Comparison of ENCODE assay signal across 22 cellular contexts in the genomic region with DNA sequence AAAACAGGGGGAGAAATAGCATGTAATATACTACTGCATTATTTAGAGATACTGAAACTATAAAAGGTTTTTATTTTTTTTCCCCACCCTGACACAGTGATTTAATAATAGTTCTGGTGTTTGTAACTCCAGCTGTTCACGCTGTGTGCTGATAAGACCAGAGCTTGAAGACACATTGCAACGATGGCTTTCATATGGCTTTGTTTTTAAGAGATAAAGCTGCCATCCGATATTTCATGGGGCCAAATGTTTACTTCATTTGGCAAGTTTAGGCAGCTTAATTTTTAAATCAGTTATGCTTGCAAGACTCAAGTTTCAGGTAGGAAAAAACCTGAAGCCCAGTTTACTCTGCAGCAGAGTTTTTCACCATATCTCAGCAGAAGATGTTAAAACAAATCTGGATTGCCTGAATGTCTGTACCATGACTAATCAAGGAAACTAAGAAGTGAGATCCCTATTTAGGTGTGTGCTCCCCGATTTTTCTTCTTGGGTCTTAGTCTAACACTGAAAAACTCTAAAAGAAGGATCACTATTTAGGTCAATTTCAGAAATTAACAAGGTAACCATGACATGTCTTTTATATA.
DNase-seq lines count a peak whose midpoint lies in the region; ATAC-seq, FAIRE-seq and TF ChIP-seq lines count a peak whose summit lies in the region.
"Had no signal": no experiment of that assay in that cellular context is flagged by ENCODE, and none has a peak within 500 bp of the region (broad histone marks: within the 10 kb centered on the region; RNA-seq: fewer than 3 reads in every experiment).

No MANE protein-coding gene starts in this region.

- peak; percentile 49 for TF ChIP-seq EP300 in K562 (IDR thresholded peaks at IDR 0.05; ENCODE audit: low read length)

- H3K9me2 ChIP-seq in hepatocyte (replicated peaks; ENCODE audit: insufficient read depth), result no peaks in the 10 kb centered on the region

- TF ChIP-seq POLR2A in K562 (conservative IDR thresholded peaks at IDR 0.05), result no peak

- no peaks in the 10 kb centered on the region for H4K20me1 ChIP-seq in K562 (replicated peaks; ENCODE audit: control insufficient read depth, insufficient read depth, low read length)
- H4K20me1 ChIP-seq in hepatocyte (ENCODE audit: insufficient read depth, poor library complexity, severe bottlenecking), result no peaks in the 10 kb centered on the region

- no peak overlapping the region for H3K9ac ChIP-seq in K562 (ENCODE audit: insufficient read depth in 1 of 2, low read depth in 2 of 2, low read length in 2 of 2)

- in situ Hi-C loops in K562 (cut with MboI), result no loop called here

- POLR2A ChIA-PET in K562 (lab: Yijun Ruan, JAX), result no interaction called here

- TF ChIP-seq RAD21 in K562 (CRISPR knock-in tag; conservative IDR thresholded peaks at IDR 0.05 in 1 of 2, IDR thresholded peaks at IDR 0.05 in 1 of 2), result no peak

- WGBS in K562 (ENCODE audit: insufficient coverage, low coverage, missing lambda C conversion rate), result 0% methylated on average over 3 of the region's 4 CpGs
- 34% methylated on average over 4 of the region's 4 CpGs for WGBS in hepatocyte (ENCODE audit: low lambda C conversion rate, missing lambda C conversion rate)

- no peak for TF ChIP-seq CTCF in K562 (IDR thresholded peaks at IDR 0.05 in 2 of 3, conservative IDR thresholded peaks at IDR 0.05 in 1 of 3; ENCODE audit: insufficient read depth in 2 of 3, low read depth in 1 of 3, low read length in 3 of 3)
- no peak for TF ChIP-seq CTCF in hepatocyte (IDR thresholded peaks at IDR 0.05; ENCODE audit: poor library complexity)
- TF ChIP-seq CTCF in upper lobe of right lung (IDR thresholded peaks at IDR 0.05), result no peak

- no peaks in the 10 kb centered on the region for H3K27me3 ChIP-seq in K562 (ENCODE audit: control insufficient read depth in 2 of 2, insufficient read depth in 2 of 2, low read length in 2 of 2)
- no peaks in the 10 kb centered on the region for H3K27me3 ChIP-seq in hepatocyte
- H3K27me3 ChIP-seq in upper lobe of right lung, result no peaks in the 10 kb centered on the region

- no peak overlapping the region for H3K4me2 ChIP-seq in K562 (ENCODE audit: insufficient read depth, low read length)
- peak overlapping the region; percentile 20 for H3K4me2 ChIP-seq in hepatocyte

- intact Hi-C loops in K562 (cut with micrococcal nuclease), result no loop called here
- intact Hi-C loops in upper lobe of right lung (cut with DNase I), result no loop called here

- H2AFZ ChIP-seq in K562 (ENCODE audit: low read depth, low read length) (no peak overlapping the region), hepatocyte (no peak overlapping the region)

- H3K27ac ChIP-seq in K562 (ENCODE audit: extremely low read depth, low read depth, low read length) (no peak overlapping the region), hepatocyte (no peak overlapping the region), upper lobe of right lung (no peak overlapping the region)
- H3K27ac ChIP-seq: C4-2B, coronary artery, thoracic aorta had no signal

- H3K79me2 ChIP-seq in K562 (ENCODE audit: control insufficient read depth, insufficient read depth, low read length), result no peaks in the 10 kb centered on the region
- no peaks in the 10 kb centered on the region for H3K79me2 ChIP-seq in hepatocyte

- H3K36me3 ChIP-seq in K562 (ENCODE audit: control insufficient read depth, insufficient read depth, low read length), result no peaks in the 10 kb centered on the region
- H3K36me3 ChIP-seq in hepatocyte (replicated peaks; ENCODE audit: insufficient read depth, low read depth), result no peaks in the 10 kb centered on the region
- H3K36me3 ChIP-seq in upper lobe of right lung, result no peaks in the 10 kb centered on the region
- H3K36me3 ChIP-seq: thoracic aorta had no signal

- DNase-seq in CMK (ENCODE audit: low read depth), result peak; percentile 45
- DNase-seq in NCI-H2171 (lab: John Stamatoyannopoulos, UW), result peak; percentile 88
- DNase-seq in K562 (ENCODE audit: extremely low read depth in 1 of 4, low spot score in 3 of 4), result peak in 3 of 4 experiments; percentile 7 to 38 (median 12)
- peak; percentile 6 for DNase-seq in hepatocyte (ENCODE audit: low spot score)
- DNase-seq in DMS79 treated with DMSO at 0.1 percent for 48 hours (lab: John Stamatoyannopoulos, UW), result no peak
- no peak for DNase-seq in SKM-1 treated with dmso at 0.1 percent for 144 hours (lab: John Stamatoyannopoulos, UW; ENCODE audit: unreplicated experiment)
- no peak for DNase-seq in upper lobe of right lung
- DNase-seq: ACHN; activated B cell treated with CpG ODN at 0.5 μM for 24 hours; activated CD8-positive, alpha-beta T cell treated with anti-CD3 and anti-CD28 coated beads for 36 hours; activated naive CD4-positive, alpha-beta T cell treated with anti-CD3 and anti-CD28 coated beads for 36 hours; activated T-cell treated with anti-CD3 and anti-CD28 coated beads, Interleukin-2, amount 50 U/mL, for 1 hour; foreskin melanocyte; HFFc6; NCI-H2081 treated with DMSO at 0.1 percent for 48 hours; NCI-H526 treated with DMSO at 0.1 percent for 48 hours; SHP77 treated with DMSO at 0.1 percent for 48 hours; T-helper 17 cell had no signal

- H3K4me3 ChIP-seq in K562 (no peak overlapping the region), hepatocyte (no peak overlapping the region), upper lobe of right lung (no peak overlapping the region)
- H3K4me3 ChIP-seq: coronary artery, thoracic aorta had no signal

- CTCF ChIA-PET in K562 (lab: Yijun Ruan, JAX; ENCODE audit: low intra/inter-chr PET ratio), result no interaction called here

- no peak for FAIRE-seq in K562 (lab: Jason Lieb, UNC)

- ATAC-seq in K562 (no peak), GM19452 (IDR thresholded peaks at IDR 0.05; ENCODE audit: unreplicated experiment) (no peak), upper lobe of right lung (no peak)
- ATAC-seq: activated CD8-positive, alpha-beta T cell treated with anti-CD3 and anti-CD28 coated beads for 36 hours; T-helper 17 cell had no signal

- H3K4me1 ChIP-seq in K562 (replicated peaks in 1 of 2; ENCODE audit: control insufficient read depth in 2 of 2, insufficient read depth in 2 of 2, low read length in 2 of 2), result no peaks in the 10 kb centered on the region
- H3K4me1 ChIP-seq in hepatocyte (ENCODE audit: insufficient read depth), result peaks cover 6% of the 10 kb centered on the region
- no peaks in the 10 kb centered on the region for H3K4me1 ChIP-seq in upper lobe of right lung

- no peaks in the 10 kb centered on the region for H3K9me1 ChIP-seq in K562 (ENCODE audit: control insufficient read depth, insufficient read depth, low read length)

- BruUV-seq in K562 (replicated peaks; lab: Mats Ljungman, UMichigan), result no TSS peak

- H3K9me3 ChIP-seq in K562 (replicated peaks; ENCODE audit: control insufficient read depth, insufficient read depth, low read depth, low read length), result no peaks in the 10 kb centered on the region
- H3K9me3 ChIP-seq in hepatocyte (ENCODE audit: low read depth), result no peaks in the 10 kb centered on the region
- no peaks in the 10 kb centered on the region for H3K9me3 ChIP-seq in upper lobe of right lung

TF ChIP-seq in K562, 482 proteins besides CTCF, POLR2A, EP300 and RAD21 (continues in another document):
- TF ChIP-seq DACH1 (IDR thresholded peaks at IDR 0.05; ENCODE audit: partially characterized antibody) (peak; percentile 20), TRIM24 (IDR thresholded peaks at IDR 0.05) (peak; percentile 19 to 36; a peak in 1 of 4 replicates), PML (IDR thresholded peaks at IDR 0.05; ENCODE audit: low read length) (peak; percentile 44; the same call in 1 of the 2 replicates), ESRRA (IDR thresholded peaks at IDR 0.05; ENCODE audit: borderline replicate concordance, low read depth) (no peak), RCOR1 (IDR thresholded peaks at IDR 0.05; ENCODE audit: borderline replicate concordance in 1 of 2, low read depth in 2 of 2, low read length in 2 of 2) (peak in 1 of 2 experiments; percentile 73; a peak in 1 of 4 replicates), STAT5A (IDR thresholded peaks at IDR 0.05; ENCODE audit: borderline replicate concordance, low read length) (peak; percentile 34; the same call in 1 of the 2 replicates), ZNF239 (CRISPR knock-in tag; IDR thresholded peaks at IDR 0.05) (no peak), CBFA2T2 (conservative IDR thresholded peaks at IDR 0.05) (peak; percentile 81), ATF4 (CRISPR knock-in tag; IDR thresholded peaks at IDR 0.05) (no peak), BDP1 (IDR thresholded peaks at IDR 0.05; ENCODE audit: insufficient read depth, insufficient read length) (no peak), ZNF384 (IDR thresholded peaks at IDR 0.05; ENCODE audit: low read depth, low read length) (peak; percentile 17; the same call in 1 of the 2 replicates), TAL1 (IDR thresholded peaks at IDR 0.05) (peak; percentile 84), MTA2 (IDR thresholded peaks at IDR 0.05; ENCODE audit: low read depth) (peak; percentile 72), POLR2AphosphoS5 (IDR thresholded peaks at IDR 0.05; ENCODE audit: control insufficient read depth, insufficient read depth, low read depth, low read length) (peak; percentile 58; the same call in 1 of the 2 replicates), FOSL1 (tag; conservative IDR thresholded peaks at IDR 0.05) (peak; percentile 44; the same call in 1 of the 2 replicates), MEIS2 (IDR thresholded peaks at IDR 0.05; ENCODE audit: partially characterized antibody) (peak; percentile 61), TEAD4 (IDR thresholded peaks at IDR 0.05; ENCODE audit: low read length) (peak; percentile 89), TEAD4 (CRISPR knock-in tag; IDR thresholded peaks at IDR 0.05; ENCODE audit: borderline replicate concordance) (no peak), ARID1B (IDR thresholded peaks at IDR 0.05) (peak; percentile 77), FOXM1 (IDR thresholded peaks at IDR 0.05; ENCODE audit: low read depth) (peak; percentile 57; the same call in 1 of the 2 replicates), FOXM1 (CRISPR knock-in tag; IDR thresholded peaks at IDR 0.05; ENCODE audit: low read depth) (no peak), SMARCA4 (IDR thresholded peaks at IDR 0.05) (peak; percentile 35; the same call in 1 of the 2 replicates)

Comparison
In these comparisons a context has a peak if more than half of its experiments do, and no peak if none do; other contexts are left out.
1. DNase-seq: peak in CMK (single experiment), NCI-H2171 (single experiment), K562 (3 of 4) and hepatocyte (single experiment); none in DMS79 treated with DMSO at 0.1 percent for 48 hours (single experiment), SKM-1 treated with dmso at 0.1 percent for 144 hours (single experiment) and upper lobe of right lung (single experiment).